Comparison of ENCODE assay signal across 11 cellular contexts in the genomic region with DNA sequence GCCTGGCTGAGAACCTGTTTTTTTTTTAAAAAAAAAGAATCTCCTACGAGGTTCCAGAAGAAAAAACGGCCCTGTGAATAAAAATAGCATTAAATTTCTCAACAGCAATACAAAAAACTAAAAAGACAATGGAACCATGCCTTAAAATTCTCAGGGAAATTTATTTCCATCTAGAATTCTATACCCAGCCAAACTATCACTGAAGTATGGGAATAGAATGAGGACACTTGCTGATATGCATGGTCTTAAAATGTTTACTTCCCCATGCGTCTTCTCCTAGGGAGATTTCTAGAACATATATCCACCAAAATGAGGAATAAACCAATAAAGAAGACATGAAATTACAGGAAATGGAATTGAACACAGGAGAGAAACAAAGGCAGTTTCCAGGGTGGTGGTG. TPM values are rescaled to one million over a fixed set of nuclear protein-coding genes. Genes with fewer than 3 reads are reported as not detected.
"Had no signal": no experiment of that assay in that cellular context is flagged by ENCODE, and none has a peak within 500 bp of the region (broad histone marks: within the 10 kb centered on the region; RNA-seq: fewer than 3 reads in every experiment).

No MANE protein-coding gene starts in this region.

- H3K27ac Mint-ChIP-seq: HFFc6 had no signal

- H3K4me3 Mint-ChIP-seq: HFFc6 had no signal

- H3K4me3 ChIP-seq: GM23248, HAP-1 had no signal

- DNase-seq: GM23248, GOT3, HFFc6, IMR-90, KBM-7 had no signal

- H3K4me2 ChIP-seq: KMS-11 had no signal

- H3K4me1 ChIP-seq: HAP-1 had no signal

- H3K27ac ChIP-seq: GM23248, HL-60 had no signal

- ATAC-seq: HCT116 had no signal

RNA-seq across cellular contexts. Expression of gene ENTPD8, which starts 34.5 kb away (rescaled TPM):
- total RNA-seq: GM23248, HFFc6, HT1080, IMR-90 had no signal
- polyA plus RNA-seq: GM23248 had no signal

RNA-seq across cellular contexts. Expression of gene NOXA1, which starts 52.5 kb away (rescaled TPM):
- total RNA-seq: H4, HT1080, IMR-90 had no signal
